ENCODE assay signal across 13 cellular contexts in the genomic region with DNA sequence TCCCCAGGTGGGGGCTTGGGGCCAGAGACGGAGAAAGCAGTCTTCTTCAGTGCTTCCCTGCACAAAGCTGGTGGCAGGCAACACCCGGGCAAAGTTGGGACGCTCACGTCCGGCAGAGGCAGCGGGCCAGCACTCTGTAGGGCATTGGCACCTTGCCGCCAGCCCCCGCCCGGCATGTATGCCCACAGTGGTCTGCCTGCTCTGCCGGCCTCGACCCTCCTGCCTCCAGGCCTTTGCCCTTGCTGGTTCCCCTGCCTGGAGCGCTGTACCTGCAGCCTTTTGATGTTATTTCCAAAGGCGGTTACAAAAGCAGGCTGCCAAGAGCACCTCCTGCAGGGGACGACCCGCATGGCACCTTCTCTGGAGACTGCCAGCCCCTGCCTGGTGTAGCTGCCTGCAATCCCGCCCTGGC. TPM values are rescaled to one million over a fixed set of nuclear protein-coding genes. Genes with fewer than 3 reads are reported as not detected.
DNase-seq lines count a peak whose midpoint lies in the region; ATAC-seq, FAIRE-seq and TF ChIP-seq lines count a peak whose summit lies in the region.
"Had no signal": no experiment of that assay in that cellular context is flagged by ENCODE, and none has a peak within 500 bp of the region (broad histone marks: within the 10 kb centered on the region; RNA-seq: fewer than 3 reads in every experiment).

No MANE protein-coding gene starts in this region.

- H3K4me1 Mint-ChIP-seq in WTC11, result no peaks in the 10 kb centered on the region

- CTCF ChIA-PET in HepG2 (lab: Yijun Ruan, JAX; ENCODE audit: low intra/inter-chr PET ratio, low total read pairs) (no interaction called here), WTC11 (lab: Charles Lee) (interaction anchor here (0.6 to 2.7 kb wide), 41 partner anchors 9 to 376 kb away, joined by 3 to 20 read pairs (median 4); no protein-coding TSS in a partner anchor)

- no peak overlapping the region for H3K9ac ChIP-seq in HepG2 (ENCODE audit: insufficient read depth, low read depth, low read length)

- no peak overlapping the region for H3K4me2 ChIP-seq in HepG2 (ENCODE audit: low read depth, low read length)

- POLR2A ChIA-PET in HepG2 (lab: Yijun Ruan, JAX) (no interaction called here), WTC11 (lab: Charles Lee) (no interaction called here)

- intact Hi-C loops in right lobe of liver (cut with DNase I), result no loop called here
- intact Hi-C loops in HepG2 (cut with micrococcal nuclease; ENCODE audit: unreplicated experiment), result no loop called here
- intact Hi-C loops in aorta (cut with DNase I), result loop anchor here in 1 of 2 donors (10.0 kb wide), 1 partner anchor 154 kb away; no protein-coding TSS in a partner anchor
- intact Hi-C loops in head of caudate nucleus (cut with DNase I), result no loop called here

- no peak for TF ChIP-seq EP300 in HepG2 (IDR thresholded peaks at IDR 0.05; ENCODE audit: low read depth in 2 of 2, low read length in 2 of 2)
- TF ChIP-seq EP300 in HepG2 (CRISPR knock-in tag; IDR thresholded peaks at IDR 0.05; ENCODE audit: borderline replicate concordance), result no peak

- FAIRE-seq in HepG2 (lab: Jason Lieb, UNC), result no peak

- no peak overlapping the region for H3K27ac ChIP-seq in right lobe of liver
- H3K27ac ChIP-seq in HepG2 (ENCODE audit: extremely low read length, insufficient read depth, low read length), result no peak overlapping the region
- H3K27ac ChIP-seq in aorta (ENCODE audit: low read depth in 1 of 2, low read length in 2 of 2), result no peak overlapping the region

- H3K27me3 ChIP-seq in right lobe of liver (no peaks in the 10 kb centered on the region), HepG2 (ENCODE audit: control insufficient read depth in 1 of 2, insufficient read depth in 2 of 2, low read length in 2 of 2) (peaks cover 9 to 44% of the 10 kb centered on the region in 2 experiments; a peak in 4 of 5 replicates), aorta (ENCODE audit: control insufficient read depth in 1 of 2, insufficient read depth in 2 of 2, low read length in 1 of 2) (no peaks in the 10 kb centered on the region)

- no peak overlapping the region for H2AFZ ChIP-seq in HepG2 (ENCODE audit: low read length)

- H3K27me3 Mint-ChIP-seq in WTC11 (ENCODE audit: low read depth), result no peaks in the 10 kb centered on the region
- H3K27me3 Mint-ChIP-seq: stimulated activated naive CD8-positive, alpha-beta T cell treated with anti-CD3 and anti-CD28 coated beads, Interleukin-15, amount 100 ng/mL, for 72 hours had no signal

- H3K4me3 ChIP-seq in right lobe of liver (no peak overlapping the region), HepG2 (replicated peaks in 1 of 3; ENCODE audit: insufficient read depth in 1 of 3, low read depth in 2 of 3, low read length in 3 of 3) (no peak overlapping the region), aorta (ENCODE audit: low read length in 2 of 2) (no peak overlapping the region)

- H3K27ac Mint-ChIP-seq in WTC11, result no peak overlapping the region

- TF ChIP-seq POLR2A in right lobe of liver (IDR thresholded peaks at IDR 0.05) (no peak), HepG2 (IDR thresholded peaks at IDR 0.05; ENCODE audit: insufficient read depth in 1 of 2, low read depth in 2 of 2, low read length in 2 of 2) (no peak)

- H3K9me3 ChIP-seq in right lobe of liver, result no peaks in the 10 kb centered on the region
- peaks cover 6% of the 10 kb centered on the region; the same call in 1 of the 2 replicates for H3K9me3 ChIP-seq in HepG2 (ENCODE audit: low read length)
- H3K9me3 ChIP-seq in aorta (ENCODE audit: control insufficient read depth, low read length), result peaks cover 1% of the 10 kb centered on the region

- in situ Hi-C loops in HepG2 (cut with HindIII; ENCODE audit: extremely low pct_ligation_motif_present, low pct_unique_long_range_greater_than_20kb), result no loop called here

- H3K36me3 Mint-ChIP-seq in WTC11, result 0 out of 2 replicates have a peak, but pooled peaks cover 1% of the 10 kb centered on the region

- BruUV-seq in HepG2 (replicated peaks; lab: Mats Ljungman, UMichigan), result no TSS peak

- TF ChIP-seq RAD21 in HepG2 (CRISPR knock-in tag; IDR thresholded peaks at IDR 0.05), result no peak

- DNase-seq in right lobe of liver, result peak; percentile 12 to 44 (median 33)
- DNase-seq in HepG2 (ENCODE audit: low spot score), result no peak
- peak; percentile 77 for DNase-seq in WTC11 (ENCODE audit: low spot score)
- DNase-seq in iPS DF 4.7 (ENCODE audit: extremely low read depth, low spot score), result peak; percentile 22
- DNase-seq in aorta, result peak; percentile 30 to 56
- DNase-seq in head of caudate nucleus, result no peak
- no peak for DNase-seq in NCI-H345 treated with DMSO at 0.1 percent for 48 hours (lab: John Stamatoyannopoulos, UW; ENCODE audit: unreplicated experiment)
- DNase-seq: activated CD4-positive, CD25-positive, alpha-beta regulatory T cell treated with anti-CD3 and anti-CD28 coated beads, Interleukin-2, amount 50 U/mL, for 72 hours; activated T-cell treated with anti-CD3 and anti-CD28 coated beads, Interleukin-2, amount 50 U/mL, for 48 hours; NCI-H187; stimulated activated naive CD8-positive, alpha-beta T cell treated with anti-CD3 and anti-CD28 coated beads, Interleukin-15, amount 100 ng/mL, for 72 hours had no signal

- H3K36me3 ChIP-seq in right lobe of liver (no peaks in the 10 kb centered on the region), HepG2 (replicated peaks in 1 of 2; ENCODE audit: control insufficient read depth in 1 of 2, insufficient read depth in 2 of 2, low read length in 2 of 2) (no peaks in the 10 kb centered on the region), aorta (ENCODE audit: control insufficient read depth in 1 of 2, insufficient read depth in 2 of 2, low read length in 1 of 2) (no peaks in the 10 kb centered on the region)

- 60% methylated on average over 1 of the region's 16 CpGs for WGBS in right lobe of liver (ENCODE audit: insufficient coverage, low coverage, low lambda C conversion rate, missing lambda C conversion rate)
- 34% methylated on average over 6 of the region's 16 CpGs for WGBS in HepG2 (ENCODE audit: low lambda C conversion rate)
- WGBS in aorta, 2 donors, result 68 to 74% methylated on average over 16 of the region's 16 CpGs

- no peak overlapping the region for H3K4me3 Mint-ChIP-seq in WTC11
- H3K4me3 Mint-ChIP-seq: stimulated activated naive CD8-positive, alpha-beta T cell treated with anti-CD3 and anti-CD28 coated beads, Interleukin-15, amount 100 ng/mL, for 72 hours had no signal

- no peaks in the 10 kb centered on the region for H4K20me1 ChIP-seq in HepG2 (ENCODE audit: insufficient read depth, low read length)

- peaks cover 4% of the 10 kb centered on the region for H3K9me3 Mint-ChIP-seq in WTC11

- H3K4me1 ChIP-seq in right lobe of liver (peaks cover 0 to 8% (median 0%) of the 10 kb centered on the region in 4 donors), HepG2 (ENCODE audit: insufficient read depth, low read length) (no peaks in the 10 kb centered on the region), aorta (ENCODE audit: control insufficient read depth in 1 of 2, insufficient read depth in 2 of 2, low read length in 2 of 2) (peaks cover 0 to 3% of the 10 kb centered on the region in 2 donors)

- no peak for ATAC-seq in right lobe of liver
- no peak for ATAC-seq in HepG2
- peak; percentile 87 for ATAC-seq in WTC11
- ATAC-seq in aorta (ENCODE audit: low FRiP score), result no peak
- no peak for ATAC-seq in GM21367 (IDR thresholded peaks at IDR 0.05; ENCODE audit: unreplicated experiment)
- ATAC-seq: stimulated activated naive CD8-positive, alpha-beta T cell treated with anti-CD3 and anti-CD28 coated beads, Interleukin-15, amount 100 ng/mL, for 72 hours had no signal

- TF ChIP-seq CTCF in right lobe of liver (IDR thresholded peaks at IDR 0.05) (no peak), HepG2 (CRISPR knock-in tag; IDR thresholded peaks at IDR 0.05) (no peak), WTC11 (IDR thresholded peaks at IDR 0.05) (peak; percentile 49)

- H3K79me2 ChIP-seq in HepG2 (ENCODE audit: insufficient read depth, low read length), result no peaks in the 10 kb centered on the region

TF ChIP-seq in HepG2, 621 proteins besides CTCF, POLR2A, EP300 and RAD21 (continues in another document):
- TF ChIP-seq HNRNPL (IDR thresholded peaks at IDR 0.05; ENCODE audit: low read depth, low read length), result no peak
- TF ChIP-seq ZMYM3 (CRISPR knock-in tag; IDR thresholded peaks at IDR 0.05), result no peak
- no peak for TF ChIP-seq CCAR2 (optimal IDR thresholded peaks at IDR 0.05; ENCODE audit: low read depth, low read length)
- no peak for TF ChIP-seq ASH2L (IDR thresholded peaks at IDR 0.05; ENCODE audit: insufficient read length, low read depth, low read length)

TF ChIP-seq in WTC11, 78 proteins besides CTCF, POLR2A, EP300 and RAD21 (continues in another document):
- no peak for TF ChIP-seq ZNF416 (CRISPR knock-in tag; IDR thresholded peaks at IDR 0.05)
- TF ChIP-seq SMAD4 (CRISPR knock-in tag; IDR thresholded peaks at IDR 0.05), result no peak
- TF ChIP-seq NR2C2 (CRISPR knock-in tag; IDR thresholded peaks at IDR 0.05), result no peak

RNA-seq across cellular contexts. Expression of a gene that starts 56.5 kb away (rescaled TPM):
- under 1 TPM; 0.05 to 0.31 (median 0.17) TPM for total RNA-seq in right lobe of liver
- not detected in 2 replicates for total RNA-seq in HepG2 (2016; rRNA removed; fragmentation: Illumina TruSeq; extraction: Trizol)
- total RNA-seq in HepG2 (2016; cell fraction: cytosol; rRNA removed; fragmentation: Illumina TruSeq; extraction: Trizol; ENCODE audit: low read depth), result not detected in 2 replicates
- not detected in 2 replicates for total RNA-seq in HepG2 (2016; cell fraction: insoluble cytoplasmic fraction; rRNA removed; fragmentation: Illumina TruSeq; extraction: Trizol)
- total RNA-seq in HepG2 (2016; cell fraction: membrane; rRNA removed; fragmentation: Illumina TruSeq; extraction: Trizol), result not detected in 2 replicates
- total RNA-seq in HepG2 (2016; cell fraction: nucleus; rRNA removed; fragmentation: Illumina TruSeq; extraction: Trizol), result not detected in 2 replicates
- polyA plus RNA-seq in HepG2 (2011; rRNA removed), result not detected in 2 replicates
- polyA plus RNA-seq in HepG2 (2011; cell fraction: cytosol; rRNA removed), result not detected in 2 replicates
- polyA plus RNA-seq in HepG2 (2011; cell fraction: nucleus; rRNA removed), result not detected in 2 replicates
- not detected in 2 replicates for polyA plus RNA-seq in HepG2 (2012)
- not detected in 2 replicates for polyA plus RNA-seq in HepG2 (2016; cell fraction: cytosol; fragmentation: Illumina TruSeq; extraction: Trizol; ENCODE audit: low read depth)
- not detected in 2 replicates for polyA plus RNA-seq in HepG2 (2016; cell fraction: insoluble cytoplasmic fraction; fragmentation: Illumina TruSeq; extraction: Trizol; ENCODE audit: low read depth)
- polyA plus RNA-seq in HepG2 (2016; cell fraction: membrane; fragmentation: Illumina TruSeq; extraction: Trizol; ENCODE audit: low read depth), result not detected in 2 replicates
- not detected in 2 replicates for polyA plus RNA-seq in HepG2 (2016; cell fraction: nucleus; fragmentation: Illumina TruSeq; extraction: Trizol; ENCODE audit: insufficient read depth, low read depth)
- 0.04 and 16.2 TPM in 2 replicates for polyA minus RNA-seq in HepG2 (2011; rRNA and poly(A)+ RNA removed; ENCODE audit: low replicate concordance)
- 0.09 TPM in 1 of 2 replicates, not detected in the other for polyA minus RNA-seq in HepG2 (2011; cell fraction: cytosol; rRNA and poly(A)+ RNA removed)
- not detected in 2 replicates for polyA minus RNA-seq in HepG2 (2011; cell fraction: nucleus; rRNA and poly(A)+ RNA removed)
- 1.8 to 2.7 TPM (median 1.8 TPM) in 3 replicates for total RNA-seq in WTC11 (2021)
- 1 to 10 TPM; 3.2 to 3.5 TPM for total RNA-seq in aorta
- under 1 TPM; 0.25 to 0.26 TPM for polyA plus RNA-seq in aorta
- total RNA-seq: mononuclear cell had no signal

Comparison
In these comparisons a context has a peak if more than half of its experiments do, and no peak if none do; other contexts are left out.
1. DNase-seq: peak in right lobe of liver (3 of 3), WTC11 (single experiment), iPS DF 4.7 (single experiment) and aorta (2 of 2); none in HepG2 (single experiment), head of caudate nucleus (0 of 42) and NCI-H345 treated with DMSO at 0.1 percent for 48 hours (single experiment).